Comparison of ENCODE assay signal across 12 cellular contexts in genomic region chr5:180790020-180790419, GRCh38. TPM values are rescaled to one million over a fixed set of nuclear protein-coding genes. Genes with fewer than 3 reads are reported as not detected.
A peak's percentile ranks its signal among the peaks of the same experiment; 100 is the strongest.
DNase-seq lines count a peak whose midpoint lies in the region; ATAC-seq, FAIRE-seq and TF ChIP-seq lines count a peak whose summit lies in the region.
"Had no signal": no experiment of that assay in that cellular context is flagged by ENCODE, and none has a peak within 500 bp of the region (broad histone marks: within the 10 kb centered on the region; RNA-seq: fewer than 3 reads in every experiment).

No MANE protein-coding gene starts in this region.

- no peak overlapping the region for H3K9ac ChIP-seq in GM12878 (ENCODE audit: control insufficient read depth, insufficient read depth, low read length)

- H4K20me1 ChIP-seq in GM12878 (ENCODE audit: control insufficient read depth, insufficient read depth) = peaks cover 4% of the 10 kb centered on the region; the same call in 1 of the 2 replicates

- TF ChIP-seq CTCF in GM12878 (IDR thresholded peaks at IDR 0.05 in 2 of 3, conservative IDR thresholded peaks at IDR 0.05 in 1 of 3; ENCODE audit: control insufficient read depth in 2 of 3, extremely low read depth in 1 of 3, insufficient read depth in 1 of 3, low read depth in 3 of 3, low read length in 3 of 3) (peak in 2 of 3 experiments; percentile 28 to 31; a peak in 3 of 6 replicates), mucosa of descending colon (IDR thresholded peaks at IDR 0.05) (no peak), gastrocnemius medialis (IDR thresholded peaks at IDR 0.05 in 4 of 5, conservative IDR thresholded peaks at IDR 0.05 in 1 of 5) (no peak)

- RAD21 ChIA-PET in GM12878 (lab: Charles Lee; ENCODE audit: unreplicated experiment) = no interaction called here

- ATAC-seq in GM12878 (peak; percentile 79), mucosa of descending colon (peak; percentile 5), Right ventricle myocardium superior (ENCODE audit: poor library complexity) (no peak), HG03460 (IDR thresholded peaks at IDR 0.05; ENCODE audit: unreplicated experiment) (no peak), gastrocnemius medialis (no peak)
- ATAC-seq: esophagus mucosa had no signal

- no TSS peak for BruUV-seq in GM12878 (replicated peaks; lab: Mats Ljungman, UMichigan)

- H3K9me3 ChIP-seq in GM12878 (replicated peaks; ENCODE audit: control insufficient read depth, insufficient read depth, low read length) (no peaks in the 10 kb centered on the region), mucosa of descending colon (no peaks in the 10 kb centered on the region), gastrocnemius medialis (no peaks in the 10 kb centered on the region)
- H3K9me3 ChIP-seq: uterus had no signal

- TF ChIP-seq POLR2A in GM12878 (IDR thresholded peaks at IDR 0.05; ENCODE audit: low read depth, low read length) (no peak), gastrocnemius medialis (IDR thresholded peaks at IDR 0.05) (no peak)

- TF ChIP-seq EP300 in GM12878 (IDR thresholded peaks at IDR 0.05; ENCODE audit: borderline replicate concordance in 1 of 2, control insufficient read depth in 1 of 2, low read depth in 2 of 2, low read length in 2 of 2) = no peak

- POLR2A ChIA-PET in GM12878 (lab: Charles Lee) = no interaction called here

- in situ Hi-C loops in GM12878 (cut with MboI) (no loop called here), gastrocnemius medialis (cut with MboI; ENCODE audit: low sequenced_read_pairs in 4 of 4) (no loop called here)

- FAIRE-seq in GM12878 (lab: Jason Lieb, UNC) = no peak

- no peak overlapping the region for H3K27ac ChIP-seq in GM12878 (ENCODE audit: control insufficient read depth, insufficient read depth)
- H3K27ac ChIP-seq in gastrocnemius medialis = peak overlapping the region in 1 of 4 donors; percentile 27
- H3K27ac ChIP-seq: uterus had no signal

- CTCF ChIA-PET in GM12878 (lab: Yijun Ruan, JAX) = interaction anchor here (2.5 kb wide), 1 partner anchor 11 kb away, joined by 8 read pairs; no protein-coding TSS in a partner anchor

- H3K27me3 ChIP-seq in GM12878 (replicated peaks in 1 of 2; ENCODE audit: control insufficient read depth in 2 of 2, insufficient read depth in 2 of 2, low read length in 1 of 2) (no peaks in the 10 kb centered on the region), gastrocnemius medialis (no peaks in the 10 kb centered on the region)
- H3K27me3 ChIP-seq: uterus had no signal

- SMC1A ChIA-PET in GM12878 (lab: Charles Lee; ENCODE audit: uncharacterized antibody, unreplicated experiment) = interaction anchor here (0.7 kb wide), 1 partner anchor 401 kb away, joined by 3 read pairs; no protein-coding TSS in a partner anchor

- H3K4me2 ChIP-seq in GM12878 (ENCODE audit: control insufficient read depth, insufficient read depth) = no peak overlapping the region

- no peak overlapping the region for H2AFZ ChIP-seq in GM12878 (ENCODE audit: control insufficient read depth, low read depth, low read length)

- DNase-seq in D341Med (ENCODE audit: low spot score) = peak; percentile 72
- peak; percentile 27 for DNase-seq in HT-29 (ENCODE audit: low spot score)
- no peak for DNase-seq in GM12878 (ENCODE audit: low read depth, low spot score)
- no peak for DNase-seq in mucosa of descending colon
- DNase-seq in Right ventricle myocardium superior = no peak
- DNase-seq in HPDE6-E6E7 (ENCODE audit: extremely low spot score) = no peak
- DNase-seq in gastrocnemius medialis = no peak
- DNase-seq: NCI-H1436 treated with DMSO at 0.1 percent for 48 hours, uterus had no signal

- peak; percentile 14; the same call in 1 of the 2 replicates for TF ChIP-seq RAD21 in GM12878 (IDR thresholded peaks at IDR 0.05; ENCODE audit: insufficient read depth, low read depth, low read length)

- peaks cover 17% of the 10 kb centered on the region for H3K79me2 ChIP-seq in GM12878 (ENCODE audit: control insufficient read depth, insufficient read depth, low read length)

- WGBS in GM12878 (ENCODE audit: insufficient coverage, insufficient replicate concordance, low lambda C conversion rate, missing lambda C conversion rate) = 91% methylated on average over 8 of the region's 8 CpGs

- H3K36me3 ChIP-seq in GM12878 (ENCODE audit: control insufficient read depth in 2 of 2, insufficient read depth in 2 of 2, low read length in 1 of 2) = peaks cover 15 to 37% of the 10 kb centered on the region in 2 experiments
- H3K36me3 ChIP-seq in mucosa of descending colon (ENCODE audit: low read depth) = no peaks in the 10 kb centered on the region
- peaks cover 0 to 48% of the 10 kb centered on the region in 2 donors for H3K36me3 ChIP-seq in gastrocnemius medialis
- H3K36me3 ChIP-seq: uterus had no signal

- H3K4me3 ChIP-seq in GM12878 (no peak overlapping the region), mucosa of descending colon (no peak overlapping the region), gastrocnemius medialis (no peak overlapping the region)
- H3K4me3 ChIP-seq: uterus had no signal

- intact Hi-C loops in GM12878 (cut with micrococcal nuclease; ENCODE audit: unreplicated experiment) = no loop called here
- intact Hi-C loops in mucosa of descending colon (cut with DNase I, micrococcal nuclease) = no loop called here
- intact Hi-C loops in Right ventricle myocardium superior (cut with DNase I) = no loop called here
- intact Hi-C loops in gastrocnemius medialis (cut with DNase I; ENCODE audit: low total_unique reads) = loop anchor here (5.0 kb wide), 1 partner anchor 252 kb away; the partner anchor contains the start of gene BTNL9

- H3K4me1 ChIP-seq in GM12878 (ENCODE audit: control insufficient read depth, insufficient read depth, low read length) (no peaks in the 10 kb centered on the region), mucosa of descending colon (ENCODE audit: low read depth) (peaks cover 5% of the 10 kb centered on the region), gastrocnemius medialis (peaks cover 21 to 24% of the 10 kb centered on the region in 2 donors)

TF ChIP-seq in GM12878, 131 proteins besides CTCF, POLR2A, EP300 and RAD21 (continues in another document):
- TF ChIP-seq GABPA (IDR thresholded peaks at IDR 0.05; ENCODE audit: low read depth) (no peak), PAX8 (IDR thresholded peaks at IDR 0.05) (no peak), EED (IDR thresholded peaks at IDR 0.05; ENCODE audit: low read depth) (no peak), STAT3 (IDR thresholded peaks at IDR 0.05; ENCODE audit: low read depth, low read length) (no peak), CREM (IDR thresholded peaks at IDR 0.05; ENCODE audit: low read depth) (no peak), GATAD2B (conservative IDR thresholded peaks at IDR 0.05; ENCODE audit: low read depth) (no peak), MYB (IDR thresholded peaks at IDR 0.05; ENCODE audit: borderline replicate concordance, low read depth, low read length) (no peak), MXI1 (IDR thresholded peaks at IDR 0.05; ENCODE audit: low read depth, low read length) (no peak), BACH1 (IDR thresholded peaks at IDR 0.05; ENCODE audit: borderline replicate concordance) (no peak), TARDBP (IDR thresholded peaks at IDR 0.05; ENCODE audit: borderline replicate concordance) (no peak)

RNA-seq across cellular contexts. Expression of gene MGAT1, which starts 12.6 kb away (rescaled TPM):
- 96.1 and 102 TPM in 2 replicates for total RNA-seq in HT-29 (2014; rRNA removed; shearing (Covaris generic))
- 148 and 157 TPM in 2 replicates for total RNA-seq in GM12878 (2013; cell fraction: nucleolus; rRNA removed)
- total RNA-seq in GM12878 (2014; rRNA removed) (44.6 and 50.7 TPM in 2 replicates), GM12878 (2014; rRNA removed; fragmentation: Illumina TruSeq; extraction: Trizol) (32.5 and 33.6 TPM in 2 replicates), GM12878 (2021) (76.4 and 82.3 TPM in 2 replicates), mucosa of descending colon (100 to 1,000 TPM in 2 of 3 donors, 10 to 100 TPM in 1; 89.8 to 117 (median 104) TPM), Right ventricle myocardium superior (66.2 TPM), gastrocnemius medialis (100 to 1,000 TPM; 100 to 138 (median 115) TPM)
- polyA plus RNA-seq in GM12878 (2011; ENCODE audit: low read depth) = 61.9 TPM
- polyA plus RNA-seq in GM12878 (2011; rRNA removed) (74.1 and 88.4 TPM in 2 replicates), GM12878 (2014; fragmentation: Illumina TruSeq; extraction: Trizol) (32.3 and 38.1 TPM in 2 replicates), GM12878 (2014; fragmentation: Nextera tagmentation; extraction: Ambion mirVana) (1 to 10 TPM; 3.1 to 7.7 TPM), GM12878 (2014; rRNA removed) (74.7 and 90.4 TPM in 2 replicates), GM12878 (2016; fragmentation: Nextera tagmentation; extraction: Ambion mirVana) (10 to 100 TPM; 75.2 to 85.9 TPM)
- 118 and 136 TPM in 2 replicates for polyA plus RNA-seq in GM12878 (2011; cell fraction: cytosol; rRNA removed)
- polyA plus RNA-seq in GM12878 (2011; cell fraction: nucleus; rRNA removed) = 129 and 130 TPM in 2 replicates
- polyA plus RNA-seq in GM12878 (2012) = 109 and 110 TPM in 2 replicates
- 74.1 and 128 TPM in 2 replicates for polyA minus RNA-seq in GM12878 (2011; rRNA and poly(A)+ RNA removed)
- 60.1 and 60.4 TPM in 2 replicates for polyA minus RNA-seq in GM12878 (2011; cell fraction: cytosol; rRNA and poly(A)+ RNA removed)
- 48.4 and 56.6 TPM in 2 replicates for polyA minus RNA-seq in GM12878 (2011; cell fraction: nucleus; rRNA and poly(A)+ RNA removed)

RNA-seq across cellular contexts. Expression of gene OR2Y1, which starts 50.2 kb away (rescaled TPM):
- not detected in 2 replicates for total RNA-seq in HT-29 (2014; rRNA removed; shearing (Covaris generic))
- not detected in 2 replicates for total RNA-seq in GM12878 (2013; cell fraction: nucleolus; rRNA removed)
- total RNA-seq in GM12878 (2014; rRNA removed) (not detected in 2 replicates), GM12878 (2014; rRNA removed; fragmentation: Illumina TruSeq; extraction: Trizol) (not detected in 2 replicates), GM12878 (2021) (not detected in 2 replicates), mucosa of descending colon (not detected), Right ventricle myocardium superior (not detected), gastrocnemius medialis (not detected)
- polyA plus RNA-seq in GM12878 (2011; ENCODE audit: low read depth) = not detected
- polyA plus RNA-seq in GM12878 (2011; rRNA removed) (not detected in 2 replicates), GM12878 (2014; fragmentation: Illumina TruSeq; extraction: Trizol) (not detected in 2 replicates), GM12878 (2014; fragmentation: Nextera tagmentation; extraction: Ambion mirVana) (not detected), GM12878 (2014; rRNA removed) (not detected in 2 replicates), GM12878 (2016; fragmentation: Nextera tagmentation; extraction: Ambion mirVana) (not detected)
- polyA plus RNA-seq in GM12878 (2011; cell fraction: cytosol; rRNA removed) = not detected in 2 replicates
- polyA plus RNA-seq in GM12878 (2011; cell fraction: nucleus; rRNA removed) = not detected in 2 replicates
- not detected in 2 replicates for polyA plus RNA-seq in GM12878 (2012)
- not detected in 2 replicates for polyA minus RNA-seq in GM12878 (2011; rRNA and poly(A)+ RNA removed)
- polyA minus RNA-seq in GM12878 (2011; cell fraction: cytosol; rRNA and poly(A)+ RNA removed) = not detected in 2 replicates
- polyA minus RNA-seq in GM12878 (2011; cell fraction: nucleus; rRNA and poly(A)+ RNA removed) = not detected in 2 replicates
- total RNA-seq: Daoy, esophagus mucosa, uterus had no signal

Comparison
In these comparisons a context has a peak if more than half of its experiments do, and no peak if none do; other contexts are left out.
1. DNase-seq: peak in D341Med (single experiment) and HT-29 (single experiment); none in GM12878 (single experiment), mucosa of descending colon (0 of 3), Right ventricle myocardium superior (single experiment), HPDE6-E6E7 (single experiment) and gastrocnemius medialis (0 of 2).
2. ATAC-seq: peak in GM12878 (single experiment) and mucosa of descending colon (single experiment); none in Right ventricle myocardium superior (single experiment), HG03460 (single experiment) and gastrocnemius medialis (0 of 2).
3. CTCF ChIP-seq: peak in GM12878 (2 of 3); none in mucosa of descending colon (single experiment) and gastrocnemius medialis (0 of 5).